In the genomic region with DNA sequence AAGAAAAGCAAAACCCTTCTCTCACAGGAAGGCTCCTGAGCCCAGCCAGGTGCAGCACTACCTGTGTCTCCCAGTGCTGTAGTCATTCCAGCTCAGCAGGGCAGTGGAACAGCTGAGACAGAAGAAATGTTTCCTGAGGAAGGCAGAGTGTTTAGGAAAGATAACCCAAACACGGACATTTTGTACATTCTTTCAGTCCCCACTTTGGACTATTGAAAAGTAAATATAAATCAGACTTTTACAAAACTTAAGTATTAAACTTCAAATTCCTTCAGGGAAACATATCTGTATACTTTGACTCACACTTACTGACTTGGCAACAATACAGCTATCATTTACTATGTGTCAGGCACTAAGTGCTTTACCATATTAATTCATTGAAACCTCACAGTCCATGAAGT, we compare ENCODE assay signal across 14 cellular contexts. TPM values are rescaled to one million over a fixed set of nuclear protein-coding genes. Genes with fewer than 3 reads are reported as not detected.
A peak's percentile ranks its signal among the peaks of the same experiment; 100 is the strongest.
DNase-seq lines count a peak whose midpoint lies in the region; ATAC-seq and TF ChIP-seq lines count a peak whose summit lies in the region.
"Had no signal": no experiment of that assay in that cellular context is flagged by ENCODE, and none has a peak within 500 bp of the region (broad histone marks: within the 10 kb centered on the region; RNA-seq: fewer than 3 reads in every experiment).

No MANE protein-coding gene starts in this region.

- intact Hi-C loops in lower lobe of right lung (cut with DNase I), result no loop called here

- CTCF ChIA-PET in CD8-positive, alpha-beta memory T cell (lab: Charles Lee), result interaction anchor here (1.4 to 3.5 kb wide), 3 partner anchors 10 to 136 kb away, joined by 4 to 17 read pairs (median 4); no protein-coding TSS in a partner anchor

- no peaks in the 10 kb centered on the region for H3K9me3 Mint-ChIP-seq in CD8-positive, alpha-beta memory T cell
- H3K9me3 Mint-ChIP-seq: activated CD4-positive, alpha-beta memory T cell treated with anti-CD3 and anti-CD28 coated beads for 36 hours; activated T-helper 17 cell treated with anti-CD3 and anti-CD28 coated beads, Interleukin-2, amount 50 U/mL, for 72 hours had no signal

- peaks cover 0 to 7% (median 0%) of the 10 kb centered on the region in 3 donors for H3K36me3 Mint-ChIP-seq in CD8-positive, alpha-beta memory T cell
- H3K36me3 Mint-ChIP-seq: activated CD4-positive, alpha-beta memory T cell treated with anti-CD3 and anti-CD28 coated beads for 36 hours had no signal

- H3K27ac Mint-ChIP-seq in CD8-positive, alpha-beta memory T cell, result no peak overlapping the region
- H3K27ac Mint-ChIP-seq: activated CD4-positive, alpha-beta memory T cell treated with anti-CD3 and anti-CD28 coated beads for 36 hours; activated T-helper 17 cell treated with anti-CD3 and anti-CD28 coated beads, Interleukin-2, amount 50 U/mL, for 72 hours had no signal

- peaks cover 37% of the 10 kb centered on the region for H3K4me1 ChIP-seq in CD8-positive, alpha-beta memory T cell (ENCODE audit: insufficient read depth, low read length)
- H3K4me1 ChIP-seq in HUES64 (ENCODE audit: insufficient read depth, low read length) (peaks cover 30% of the 10 kb centered on the region), lower lobe of right lung (peaks cover 11% of the 10 kb centered on the region)

- TF ChIP-seq CTCF in choroid plexus epithelial cell (conservative IDR thresholded peaks at IDR 0.05; ENCODE audit: low read depth, low read length), result no peak
- TF ChIP-seq CTCF in lower lobe of right lung (IDR thresholded peaks at IDR 0.05), result no peak

- H3K27me3 Mint-ChIP-seq in CD8-positive, alpha-beta memory T cell, result no peaks in the 10 kb centered on the region
- H3K27me3 Mint-ChIP-seq: activated CD4-positive, alpha-beta memory T cell treated with anti-CD3 and anti-CD28 coated beads for 36 hours; activated T-helper 17 cell treated with anti-CD3 and anti-CD28 coated beads, Interleukin-2, amount 50 U/mL, for 72 hours had no signal

- no peaks in the 10 kb centered on the region for H3K27me3 ChIP-seq in CD8-positive, alpha-beta memory T cell (ENCODE audit: insufficient read depth, low read length, poor library complexity, severe bottlenecking)
- no peaks in the 10 kb centered on the region for H3K27me3 ChIP-seq in HUES64 (ENCODE audit: insufficient read depth, low read length)
- H3K27me3 ChIP-seq in lower lobe of right lung (ENCODE audit: low read depth), result no peaks in the 10 kb centered on the region
- H3K27me3 ChIP-seq: gastroesophageal sphincter had no signal

- POLR2A ChIA-PET in CD8-positive, alpha-beta memory T cell (lab: Charles Lee), result interaction anchor here (0.6 kb wide), 1 partner anchor 58 kb away, joined by 3 read pairs; no protein-coding TSS in a partner anchor

- ATAC-seq in lower lobe of right lung, result peak; percentile 67 to 88
- no peak for ATAC-seq in HG02981 (IDR thresholded peaks at IDR 0.05; ENCODE audit: unreplicated experiment)
- ATAC-seq: activated T-helper 17 cell treated with anti-CD3 and anti-CD28 coated beads, Interleukin-2, amount 50 U/mL, for 72 hours; gastroesophageal sphincter had no signal

- H3K27ac ChIP-seq in CD8-positive, alpha-beta memory T cell (ENCODE audit: low read depth, low read length), result no peak overlapping the region
- H3K27ac ChIP-seq in HUES64 (ENCODE audit: low read depth, low read length) (0 out of 2 replicates have a peak overlapping the region, but pooled peaks have one; percentile 13), lower lobe of right lung (no peak overlapping the region)
- H3K27ac ChIP-seq: gastroesophageal sphincter, psoas muscle had no signal

- H3K4me3 ChIP-seq in CD8-positive, alpha-beta memory T cell (ENCODE audit: low read length), result no peak overlapping the region
- no peak overlapping the region for H3K4me3 ChIP-seq in HUES64 (ENCODE audit: low read length)
- H3K4me3 ChIP-seq in choroid plexus epithelial cell (ENCODE audit: low read depth, low read length), result no peak overlapping the region
- no peak overlapping the region for H3K4me3 ChIP-seq in lower lobe of right lung
- H3K4me3 ChIP-seq: gastroesophageal sphincter, psoas muscle had no signal

- no peaks in the 10 kb centered on the region for H3K36me3 ChIP-seq in CD8-positive, alpha-beta memory T cell (ENCODE audit: insufficient read depth, low read length)
- H3K36me3 ChIP-seq in HUES64 (ENCODE audit: insufficient read depth, low read length) (no peaks in the 10 kb centered on the region), lower lobe of right lung (no peaks in the 10 kb centered on the region)
- H3K36me3 ChIP-seq: gastroesophageal sphincter had no signal

- WGBS in HUES64, result 80% methylated on average over 1 of the region's 1 CpG

- H3K9me3 ChIP-seq in CD8-positive, alpha-beta memory T cell (ENCODE audit: low read length), result no peaks in the 10 kb centered on the region
- H3K9me3 ChIP-seq in HUES64 (ENCODE audit: insufficient read depth, low read depth, low read length) (no peaks in the 10 kb centered on the region), lower lobe of right lung (no peaks in the 10 kb centered on the region)
- H3K9me3 ChIP-seq: gastroesophageal sphincter, psoas muscle had no signal

- no peak for DNase-seq in CD8-positive, alpha-beta memory T cell
- DNase-seq in choroid plexus epithelial cell (ENCODE audit: low read depth) (peak; percentile 42), lower lobe of right lung (no peak), HuH-7 (ENCODE audit: low spot score) (no peak), COR-L47 (lab: John Stamatoyannopoulos, UW) (no peak)
- no peak for DNase-seq in activated CD4-positive, alpha-beta T cell treated with anti-CD3 and anti-CD28 coated beads for 4 hours
- DNase-seq: activated CD4-positive, alpha-beta memory T cell treated with anti-CD3 and anti-CD28 coated beads for 36 hours; DMS 273 treated with DMSO at 0.1 percent for 48 hours; effector CD8-positive, alpha-beta T cell; psoas muscle had no signal

- H3K4me3 Mint-ChIP-seq in CD8-positive, alpha-beta memory T cell, result peak overlapping the region in 6 of 7 donors; percentile 40 to 71 (median 46)
- H3K4me3 Mint-ChIP-seq: activated CD4-positive, alpha-beta memory T cell treated with anti-CD3 and anti-CD28 coated beads for 36 hours; activated T-helper 17 cell treated with anti-CD3 and anti-CD28 coated beads, Interleukin-2, amount 50 U/mL, for 72 hours had no signal

- H3K9ac ChIP-seq in HUES64 (ENCODE audit: low read depth, low read length), result no peak overlapping the region

- H3K4me1 Mint-ChIP-seq in CD8-positive, alpha-beta memory T cell, result peaks cover 80 to 92% (median 89%) of the 10 kb centered on the region in 3 donors

RNA-seq across cellular contexts. Expression of gene RRAS2, which starts 40.4 kb away (rescaled TPM):
- 10 to 100 TPM; 70.1 to 72.6 TPM for total RNA-seq in CD8-positive, alpha-beta memory T cell
- polyA plus RNA-seq in CD8-positive, alpha-beta memory T cell, result 52.6 TPM
- 114 TPM for polyA plus RNA-seq in HUES64 (2013, experiment 1 of 2)
- polyA plus RNA-seq in HUES64 (2013, experiment 2 of 2), result 116 TPM
- 35.8 TPM for total RNA-seq in lower lobe of right lung
